23 cellular contexts compared by ENCODE assay signal in the genomic region with DNA sequence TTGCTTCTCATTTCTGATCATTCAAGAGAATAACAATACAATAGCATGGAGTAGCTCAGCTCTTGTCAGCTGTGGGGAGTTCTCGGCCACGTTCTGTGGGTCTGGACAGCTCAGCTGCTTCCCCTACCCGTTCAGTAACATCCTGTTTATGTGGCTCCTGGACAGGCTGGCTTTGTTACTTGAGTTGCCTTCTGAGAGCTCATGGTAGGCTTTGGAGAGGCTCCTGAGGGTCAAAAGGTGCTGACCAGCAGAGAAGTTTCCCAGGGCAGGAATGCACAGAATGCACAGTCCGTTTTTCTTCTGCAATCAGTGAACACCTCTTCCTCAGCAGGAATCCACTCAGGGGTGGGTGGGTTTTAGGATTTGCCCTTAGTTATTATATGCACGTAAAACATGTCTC.
"Had no signal": no experiment of that assay in that cellular context is flagged by ENCODE, and none has a peak within 500 bp of the region (broad histone marks: within the 10 kb centered on the region; RNA-seq: fewer than 3 reads in every experiment).

No MANE protein-coding gene starts in this region.

- DNase-seq: activated CD4-positive, alpha-beta T cell treated with anti-CD3 and anti-CD28 coated beads for 1 hour; activated CD4-positive, alpha-beta T cell treated with anti-CD3 and anti-CD28 coated beads, Interleukin-2, amount 50 U/mL, for 1 hour; activated CD8-positive, alpha-beta memory T cell treated with anti-CD3 and anti-CD28 coated beads, Interleukin-2, amount 50 U/mL, for 4 hours; activated naive CD4-positive, alpha-beta T cell; activated T-cell treated with anti-CD3 and anti-CD28 coated beads, Interleukin-2, amount 50 U/mL, for 24 hours; adrenal gland; cortex of kidney; kidney glomerular epithelial cell; left ventricle myocardium inferior; midbrain; occipital lobe; right lobe of liver; small intestine; stimulated activated CD8-positive, alpha-beta memory T cell treated with anti-CD3 and anti-CD28 coated beads, Interleukin-4, amount 100 ng/mL, for 48 hours; stimulated activated naive B cell treated with anti-CD40 and anti-IgM and Interleukin-4, amounts not matched to agents 10 μg/mL and 1 μg/mL and 100 μg/mL, for 72 hours; T-cell; transverse colon; uterus had no signal

- H3K9me3 Mint-ChIP-seq: activated T-cell treated with anti-CD3 and anti-CD28 coated beads, Interleukin-2, amount 50 U/mL, for 24 hours; activated T-helper 17 cell treated with anti-CD3 and anti-CD28 coated beads, Interleukin-2, amount 50 U/mL, for 72 hours; natural killer cell treated with Interleukin-12 subunit alpha and Interleukin-12 subunit beta and Interleukin-15 and Interleukin-18, amount 100 ng/mL, for 72 hours; stimulated activated naive B cell treated with anti-CD40 and anti-IgM and Interleukin-4, amounts not matched to agents 10 μg/mL and 1 μg/mL and 100 μg/mL, for 72 hours; T-cell; T-helper 2 cell treated with Interferon-gamma antibody and Interleukin-4, amounts not matched to agents 5 μg/mL and 100 μg/mL, for 36 hours had no signal

- H3K27ac Mint-ChIP-seq: activated naive CD8-positive, alpha-beta T cell; activated T-cell treated with anti-CD3 and anti-CD28 coated beads, Interleukin-2, amount 50 U/mL, for 24 hours; activated T-helper 17 cell treated with anti-CD3 and anti-CD28 coated beads, Interleukin-2, amount 50 U/mL, for 72 hours; natural killer cell treated with Interleukin-12 subunit alpha and Interleukin-12 subunit beta and Interleukin-15 and Interleukin-18, amount 100 ng/mL, for 72 hours; stimulated activated naive B cell treated with anti-CD40 and anti-IgM and Interleukin-4, amounts not matched to agents 10 μg/mL and 1 μg/mL and 100 μg/mL, for 72 hours; T-cell; T-helper 2 cell treated with Interferon-gamma antibody and Interleukin-4, amounts not matched to agents 5 μg/mL and 100 μg/mL, for 36 hours had no signal

- H3K36me3 Mint-ChIP-seq: activated naive CD8-positive, alpha-beta T cell; natural killer cell treated with Interleukin-12 subunit alpha and Interleukin-12 subunit beta and Interleukin-15 and Interleukin-18, amount 100 ng/mL, for 72 hours; stimulated activated naive B cell treated with anti-CD40 and anti-IgM and Interleukin-4, amounts not matched to agents 10 μg/mL and 1 μg/mL and 100 μg/mL, for 72 hours; T-cell had no signal

- H3K4me1 ChIP-seq: adrenal gland, ascending aorta, left ventricle myocardium inferior, right lobe of liver, transverse colon, uterus had no signal

- H3K4me3 ChIP-seq: adrenal gland, ascending aorta, left ventricle myocardium inferior, right lobe of liver, transverse colon, uterus had no signal

- ATAC-seq: activated T-helper 17 cell treated with anti-CD3 and anti-CD28 coated beads, Interleukin-2, amount 50 U/mL, for 72 hours; right lobe of liver; stimulated activated naive B cell treated with anti-CD40 and anti-IgM and Interleukin-4, amounts not matched to agents 10 μg/mL and 1 μg/mL and 100 μg/mL, for 72 hours; T-cell had no signal

- H3K27me3 ChIP-seq: adrenal gland, ascending aorta, right lobe of liver, transverse colon, uterus had no signal

- H3K4me1 Mint-ChIP-seq: activated T-helper 17 cell treated with anti-CD3 and anti-CD28 coated beads, Interleukin-2, amount 50 U/mL, for 72 hours; stimulated activated naive B cell treated with anti-CD40 and anti-IgM and Interleukin-4, amounts not matched to agents 10 μg/mL and 1 μg/mL and 100 μg/mL, for 72 hours; T-cell had no signal

- H3K27ac ChIP-seq: adrenal gland, ascending aorta, left ventricle myocardium inferior, right lobe of liver, transverse colon, uterus had no signal

- H3K4me3 Mint-ChIP-seq: activated naive CD8-positive, alpha-beta T cell; activated T-cell treated with anti-CD3 and anti-CD28 coated beads, Interleukin-2, amount 50 U/mL, for 24 hours; activated T-helper 17 cell treated with anti-CD3 and anti-CD28 coated beads, Interleukin-2, amount 50 U/mL, for 72 hours; natural killer cell treated with Interleukin-12 subunit alpha and Interleukin-12 subunit beta and Interleukin-15 and Interleukin-18, amount 100 ng/mL, for 72 hours; stimulated activated naive B cell treated with anti-CD40 and anti-IgM and Interleukin-4, amounts not matched to agents 10 μg/mL and 1 μg/mL and 100 μg/mL, for 72 hours; T-cell; T-helper 2 cell treated with Interferon-gamma antibody and Interleukin-4, amounts not matched to agents 5 μg/mL and 100 μg/mL, for 36 hours had no signal

- H3K36me3 ChIP-seq: adrenal gland, ascending aorta, left ventricle myocardium inferior, right lobe of liver, transverse colon, uterus had no signal

- H3K27me3 Mint-ChIP-seq: activated T-helper 17 cell treated with anti-CD3 and anti-CD28 coated beads, Interleukin-2, amount 50 U/mL, for 72 hours had no signal

- H3K9me3 ChIP-seq: adrenal gland, ascending aorta, left ventricle myocardium inferior, right lobe of liver, transverse colon, uterus had no signal
